Comparison of ENCODE assay signal across 22 cellular contexts in the genomic region with DNA sequence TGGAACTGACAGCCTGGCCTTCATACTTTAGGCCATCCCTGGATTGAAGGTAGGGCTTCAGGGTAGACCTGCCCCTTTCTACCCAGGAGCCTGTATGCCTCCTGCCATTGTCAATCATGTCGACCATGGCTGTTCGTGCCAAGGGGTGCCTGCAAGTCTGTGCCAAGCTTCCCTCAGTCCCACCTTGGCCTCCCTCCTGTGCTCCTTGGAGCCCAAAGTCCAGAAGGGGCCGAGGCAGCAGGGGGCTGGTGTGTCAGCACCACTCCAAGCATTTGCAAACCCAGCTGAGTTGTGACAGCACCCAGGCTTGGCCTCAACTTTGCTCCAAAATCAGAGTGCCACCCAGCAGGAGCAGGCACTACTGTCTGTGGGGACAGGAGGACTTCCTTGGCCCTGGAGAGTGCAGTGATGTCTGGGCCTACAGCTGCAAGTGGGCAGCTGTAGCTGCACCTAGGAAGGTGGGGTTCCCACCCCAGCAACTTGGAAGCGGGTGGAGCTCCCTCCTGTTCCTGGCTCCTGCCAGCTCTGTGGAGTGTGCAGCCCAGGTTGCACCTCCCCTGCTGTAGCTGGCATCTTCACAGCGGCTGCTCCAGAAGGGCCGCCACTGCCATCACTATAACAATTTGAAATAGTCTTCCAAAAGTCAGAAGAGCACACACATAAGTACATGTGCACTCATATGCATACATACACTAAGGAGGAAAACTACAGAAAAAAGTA.
"Had no signal": no experiment of that assay in that cellular context is flagged by ENCODE, and none has a peak within 500 bp of the region (broad histone marks: within the 10 kb centered on the region; RNA-seq: fewer than 3 reads in every experiment).

No MANE protein-coding gene starts in this region.

- H3K27me3 Mint-ChIP-seq: central memory CD8-positive, alpha-beta T cell; naive B cell; natural killer cell treated with Interleukin-12 subunit alpha and Interleukin-12 subunit beta and Interleukin-15 and Interleukin-18, amount 100 ng/mL, for 72 hours; progenitor cell of endocrine pancreas; type B pancreatic cell had no signal

- H3K36me3 Mint-ChIP-seq: naive B cell; natural killer cell treated with Interleukin-12 subunit alpha and Interleukin-12 subunit beta and Interleukin-15 and Interleukin-18, amount 100 ng/mL, for 72 hours; type B pancreatic cell had no signal

- H3K4me1 Mint-ChIP-seq: central memory CD8-positive, alpha-beta T cell; naive B cell; neural crest cell had no signal

- DNase-seq: dermis blood vessel endothelial cell; effector memory CD4-positive, alpha-beta T cell; foreskin keratinocyte; left cardiac atrium; mammary epithelial cell; mucosa of descending colon; naive B cell; right lobe of liver; stimulated activated CD4-positive, alpha-beta T cell treated with anti-CD3 and anti-CD28 coated beads, Interleukin-12 subunit alpha, Interleukin-12 subunit beta, amount 100 ng/mL, for 4 hours; stimulated activated CD4-positive, alpha-beta T cell treated with anti-CD3 and anti-CD28 coated beads, Interleukin-1b, Interleukin-23, amount 100 ng/mL, for 48 hours; stimulated activated CD4-positive, alpha-beta T cell treated with anti-CD3 and anti-CD28 coated beads, Interleukin-4, amount 100 ng/mL, for 24 hours; stimulated activated naive CD8-positive, alpha-beta T cell treated with anti-CD3 and anti-CD28 coated beads, Interleukin-15, Interleukin-2, amounts not matched to agents 100 U/mL and 50 U/mL, for 24 hours; substantia nigra; testis had no signal

- H3K9me3 Mint-ChIP-seq: naive B cell, neural crest cell, type B pancreatic cell had no signal

- H3K27ac Mint-ChIP-seq: naive B cell; natural killer cell treated with Interleukin-12 subunit alpha and Interleukin-12 subunit beta and Interleukin-15 and Interleukin-18, amount 100 ng/mL, for 72 hours; progenitor cell of endocrine pancreas; type B pancreatic cell had no signal

- ATAC-seq: foreskin keratinocyte; gastroesophageal sphincter; left cardiac atrium; left lung; mucosa of descending colon; pancreas; right lobe of liver; stimulated activated naive CD8-positive, alpha-beta T cell treated with anti-CD3 and anti-CD28 coated beads, Interleukin-15, Interleukin-2, amounts not matched to agents 100 U/mL and 50 U/mL, for 24 hours had no signal

- H3K4me3 Mint-ChIP-seq: central memory CD8-positive, alpha-beta T cell; naive B cell; natural killer cell treated with Interleukin-12 subunit alpha and Interleukin-12 subunit beta and Interleukin-15 and Interleukin-18, amount 100 ng/mL, for 72 hours; neural crest cell; type B pancreatic cell had no signal
